In the genomic region with DNA sequence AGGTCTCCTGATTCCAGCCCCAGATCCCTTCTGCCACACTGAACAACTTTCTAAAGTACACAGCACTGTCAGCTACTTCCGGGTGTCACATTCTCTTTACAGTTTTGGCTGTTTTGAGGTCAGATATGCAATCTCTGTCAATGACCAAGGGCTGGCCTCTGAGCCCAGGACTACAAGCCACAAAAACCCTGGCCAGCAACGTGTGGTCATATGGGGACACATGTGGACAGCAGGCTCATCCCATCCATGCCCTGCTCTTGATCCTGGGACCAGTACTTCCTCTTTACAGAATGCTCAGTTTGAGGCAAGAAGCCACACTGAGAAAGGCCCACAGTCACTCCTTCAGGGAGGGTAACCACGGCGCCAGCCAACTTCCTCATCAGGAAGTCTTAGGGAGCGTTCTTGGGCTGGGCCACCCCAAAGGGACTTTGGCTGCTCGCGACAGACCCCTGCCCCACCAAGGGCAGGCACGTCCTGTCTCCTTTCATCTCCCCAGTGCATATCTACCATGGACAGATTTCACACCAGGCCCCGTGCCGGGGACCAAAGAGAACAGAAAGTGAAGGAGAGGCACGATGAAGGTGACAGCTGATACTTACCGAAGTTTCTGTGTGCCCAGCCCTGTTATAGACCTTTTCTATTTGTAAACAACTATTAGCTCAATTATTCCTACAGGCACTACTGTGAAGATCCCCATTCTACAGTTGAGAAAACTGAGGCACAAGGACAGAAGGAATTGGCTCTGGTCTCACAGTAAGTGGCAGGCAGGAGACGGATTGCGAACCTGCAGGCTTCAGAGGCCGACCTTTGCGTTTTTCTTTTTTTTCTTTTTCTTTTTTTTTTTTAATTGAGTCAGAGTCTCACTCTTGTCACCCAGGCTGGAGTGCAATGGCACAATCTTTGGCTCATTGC, we compare ENCODE assay signal across 8 cellular contexts.
DNase-seq lines count a peak whose midpoint lies in the region; ATAC-seq and TF ChIP-seq lines count a peak whose summit lies in the region.

No MANE protein-coding gene starts in this region.

- peak; percentile 51 for ATAC-seq in HG03139 (IDR thresholded peaks at IDR 0.05; ENCODE audit: unreplicated experiment)

- no peak for TF ChIP-seq CTCF in coronary artery (IDR thresholded peaks at IDR 0.05)

- no peak overlapping the region for H3K4me3 ChIP-seq in coronary artery

- H3K27ac ChIP-seq in coronary artery, result peak overlapping the region in 1 of 2 donors; percentile 30

- DNase-seq in stimulated activated CD4-positive, alpha-beta T cell treated with anti-CD3 and anti-CD28 coated beads, Interleukin-4, amount 100 ng/mL, for 24 hours, result peak; percentile 17
- DNase-seq in stimulated activated CD4-positive, alpha-beta T cell treated with anti-CD3 and anti-CD28 coated beads, Interleukin-2, amount 100 ng/mL, for 48 hours, result no peak
- DNase-seq in activated CD4-positive, CD25-positive, alpha-beta regulatory T cell treated with anti-CD3 and anti-CD28 coated beads, Interleukin-2, amount 50 U/mL, for 72 hours, result peak; percentile 39
- DNase-seq in hepatic stellate cell (ENCODE audit: low spot score) (peak; percentile 36), T-helper 9 cell (no peak), coronary artery (ENCODE audit: low spot score) (no peak), HPDE6-E6E7 (ENCODE audit: extremely low spot score) (no peak)

Comparison
In these comparisons a context has a peak if more than half of its experiments do, and no peak if none do; other contexts are left out.
1. DNase-seq: peak in stimulated activated CD4-positive, alpha-beta T cell treated with anti-CD3 and anti-CD28 coated beads, Interleukin-4, amount 100 ng/mL, for 24 hours (single experiment), activated CD4-positive, CD25-positive, alpha-beta regulatory T cell treated with anti-CD3 and anti-CD28 coated beads, Interleukin-2, amount 50 U/mL, for 72 hours (single experiment) and hepatic stellate cell (single experiment); none in stimulated activated CD4-positive, alpha-beta T cell treated with anti-CD3 and anti-CD28 coated beads, Interleukin-2, amount 100 ng/mL, for 48 hours (0 of 2), T-helper 9 cell (single experiment), coronary artery (single experiment) and HPDE6-E6E7 (single experiment).